ENCODE assay signal across 23 cellular contexts in genomic region chr4:127229866-127230608, GRCh38.
"Had no signal": no experiment of that assay in that cellular context is flagged by ENCODE, and none has a peak within 500 bp of the region (broad histone marks: within the 10 kb centered on the region; RNA-seq: fewer than 3 reads in every experiment).

No MANE protein-coding gene starts in this region.

- H3K9me3 Mint-ChIP-seq: neural progenitor cell had no signal

- H3K36me3 Mint-ChIP-seq: naive B cell; natural killer cell treated with Interleukin-12 subunit alpha and Interleukin-12 subunit beta and Interleukin-15 and Interleukin-18, amount 100 ng/mL, for 72 hours; neural progenitor cell; stimulated activated memory B cell treated with anti-CD40 and anti-IgM and Interleukin-4, amounts not matched to agents 10 μg/mL and 1 μg/mL and 100 μg/mL, for 72 hours; type B pancreatic cell had no signal

- H3K4me1 Mint-ChIP-seq: stimulated activated memory B cell treated with anti-CD40 and anti-IgM and Interleukin-4, amounts not matched to agents 10 μg/mL and 1 μg/mL and 100 μg/mL, for 72 hours had no signal

- DNase-seq: colonic mucosa; dermis blood vessel endothelial cell; effector memory CD4-positive, alpha-beta T cell; foreskin fibroblast; gastrocnemius medialis; head of caudate nucleus; left ventricle myocardium superior; lower lobe of right lung; naive B cell; sigmoid colon; spleen; stimulated activated CD4-positive, alpha-beta T cell treated with anti-CD3 and anti-CD28 coated beads, Interleukin-4, amount 100 ng/mL, for 4 hours; stimulated activated naive CD8-positive, alpha-beta T cell treated with anti-CD3 and anti-CD28 coated beads, Interleukin-15, Interleukin-2, amounts not matched to agents 100 U/mL and 50 U/mL, for 24 hours; substantia nigra; testis; tibial artery had no signal

- H3K27ac Mint-ChIP-seq: naive B cell; natural killer cell treated with Interleukin-12 subunit alpha and Interleukin-12 subunit beta and Interleukin-15 and Interleukin-18, amount 100 ng/mL, for 72 hours; neural progenitor cell; stimulated activated memory B cell treated with anti-CD40 and anti-IgM and Interleukin-4, amounts not matched to agents 10 μg/mL and 1 μg/mL and 100 μg/mL, for 72 hours; type B pancreatic cell had no signal

- H3K4me3 Mint-ChIP-seq: naive B cell; natural killer cell treated with Interleukin-12 subunit alpha and Interleukin-12 subunit beta and Interleukin-15 and Interleukin-18, amount 100 ng/mL, for 72 hours; neural progenitor cell; stimulated activated memory B cell treated with anti-CD40 and anti-IgM and Interleukin-4, amounts not matched to agents 10 μg/mL and 1 μg/mL and 100 μg/mL, for 72 hours; type B pancreatic cell had no signal

- ATAC-seq: gastrocnemius medialis; left ventricle myocardium superior; lower lobe of right lung; natural killer cell treated with Interleukin-12 subunit alpha and Interleukin-12 subunit beta and Interleukin-15 and Interleukin-18, amount 100 ng/mL, for 72 hours; stimulated activated memory B cell treated with anti-CD40 and anti-IgM and Interleukin-4, amounts not matched to agents 10 μg/mL and 1 μg/mL and 100 μg/mL, for 72 hours; stimulated activated naive CD8-positive, alpha-beta T cell treated with anti-CD3 and anti-CD28 coated beads, Interleukin-15, Interleukin-2, amounts not matched to agents 100 U/mL and 50 U/mL, for 24 hours had no signal

- H3K27me3 ChIP-seq: colonic mucosa, esophagus muscularis mucosa, gastrocnemius medialis, neural progenitor cell, right atrium auricular region, sigmoid colon, spleen, testis, tibial artery had no signal

- H3K27ac ChIP-seq: colonic mucosa, esophagus muscularis mucosa, gastrocnemius medialis, lower lobe of right lung, neural progenitor cell, prostate gland, right atrium auricular region, sigmoid colon, spleen, testis, tibial artery had no signal

- H3K4me3 ChIP-seq: colonic mucosa, esophagus muscularis mucosa, gastrocnemius medialis, lower lobe of right lung, neural progenitor cell, prostate gland, right atrium auricular region, sigmoid colon, spleen, testis, tibial artery had no signal

- H3K9me3 ChIP-seq: colonic mucosa, esophagus muscularis mucosa, gastrocnemius medialis, lower lobe of right lung, prostate gland, right atrium auricular region, sigmoid colon, testis, tibial artery had no signal

- H3K36me3 ChIP-seq: colonic mucosa, esophagus muscularis mucosa, gastrocnemius medialis, lower lobe of right lung, neural progenitor cell, prostate gland, right atrium auricular region, sigmoid colon, spleen, tibial artery had no signal

- H3K4me1 ChIP-seq: colonic mucosa, esophagus muscularis mucosa, gastrocnemius medialis, lower lobe of right lung, neural progenitor cell, prostate gland, right atrium auricular region, sigmoid colon, spleen, testis, tibial artery had no signal

- H3K27me3 Mint-ChIP-seq: naive B cell; natural killer cell treated with Interleukin-12 subunit alpha and Interleukin-12 subunit beta and Interleukin-15 and Interleukin-18, amount 100 ng/mL, for 72 hours; stimulated activated memory B cell treated with anti-CD40 and anti-IgM and Interleukin-4, amounts not matched to agents 10 μg/mL and 1 μg/mL and 100 μg/mL, for 72 hours; type B pancreatic cell had no signal
